9 cellular contexts compared by ENCODE assay signal in genomic region chr1:236044346-236044745, GRCh38. TPM values are rescaled to one million over a fixed set of nuclear protein-coding genes. Genes with fewer than 3 reads are reported as not detected.
"Had no signal": no experiment of that assay in that cellular context is flagged by ENCODE, and none has a peak within 500 bp of the region (broad histone marks: within the 10 kb centered on the region; RNA-seq: fewer than 3 reads in every experiment).

No MANE protein-coding gene starts in this region.

- ATAC-seq: HCT116, HepG2 had no signal

- H3K27ac ChIP-seq: GM23248, HL-60 had no signal

- H3K4me3 Mint-ChIP-seq: HFFc6, IgD-negative memory B cell had no signal

- H3K9me3 ChIP-seq: HAP-1 had no signal

- H3K4me1 ChIP-seq: HAP-1 had no signal

- H3K9me3 Mint-ChIP-seq: HFFc6 had no signal

- DNase-seq: GM23248, GOT3, H7, HFFc6 had no signal

- H3K27ac Mint-ChIP-seq: HFFc6, IgD-negative memory B cell had no signal

- H3K4me1 Mint-ChIP-seq: IgD-negative memory B cell had no signal

- H3K4me3 ChIP-seq: GM23248, HAP-1 had no signal

RNA-seq across cellular contexts. Expression of gene NID1, which starts 20.5 kb away (rescaled TPM):
- polyA plus RNA-seq: IgD-negative memory B cell had no signal
